Comparison of ENCODE assay signal across 21 cellular contexts in genomic region chr4:185958094-185958493, GRCh38.
"Had no signal": no experiment of that assay in that cellular context is flagged by ENCODE, and none has a peak within 500 bp of the region (broad histone marks: within the 10 kb centered on the region; RNA-seq: fewer than 3 reads in every experiment).

No MANE protein-coding gene starts in this region.

- H3K4me3 ChIP-seq: colonic mucosa, dorsolateral prefrontal cortex, esophagus squamous epithelium, gastroesophageal sphincter, heart right ventricle, testis, uterus had no signal

- DNase-seq: activated CD4-positive, alpha-beta memory T cell treated with anti-CD3 and anti-CD28 coated beads for 36 hours; activated CD4-positive, alpha-beta T cell treated with anti-CD3 and anti-CD28 coated beads for 48 hours; activated naive CD4-positive, alpha-beta T cell treated with Interleukin-2 at 50 U/mL for 16 hours; activated T-cell treated with anti-CD3 and anti-CD28 coated beads, Interleukin-2, amount 50 U/mL, for 48 hours; amygdala; colonic mucosa; dorsolateral prefrontal cortex; endodermal cell; esophagus squamous epithelium; heart right ventricle; islet precursor cell; left cardiac atrium; midbrain; natural killer cell; retina; stimulated activated CD4-positive, alpha-beta T cell treated with anti-CD3 and anti-CD28 coated beads, Interleukin-4, amount 100 ng/mL, for 1 hour; stimulated activated naive CD4-positive, alpha-beta T cell; testis; trophoblast cell; uterus had no signal
